ENCODE assay signal across 8 cellular contexts in the genomic region with DNA sequence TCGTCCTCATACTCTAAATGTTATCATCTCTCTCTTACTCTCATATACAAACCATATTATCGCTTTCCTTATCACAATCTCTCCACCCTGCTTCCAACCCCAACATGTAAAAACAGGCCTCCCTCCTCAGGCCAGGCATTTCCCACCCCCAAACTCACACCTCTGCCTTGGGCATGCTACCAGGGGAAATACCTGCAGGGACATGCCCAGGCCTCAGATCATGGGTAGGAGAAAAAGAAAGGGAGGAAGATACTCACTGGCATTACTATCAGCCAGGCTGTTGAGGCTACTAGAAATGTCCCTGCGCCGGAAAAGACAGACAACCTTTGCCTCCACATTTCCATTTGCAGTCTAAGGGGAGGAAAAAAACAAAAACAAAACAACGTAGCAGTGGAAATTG. TPM values are rescaled to one million over a fixed set of nuclear protein-coding genes. Genes with fewer than 3 reads are reported as not detected.
DNase-seq lines count a peak whose midpoint lies in the region; ATAC-seq, FAIRE-seq and TF ChIP-seq lines count a peak whose summit lies in the region.

No MANE protein-coding gene starts in this region.

- H2AFZ ChIP-seq in KMS-11 (ENCODE audit: low read depth) = no peak overlapping the region

- peak overlapping the region; percentile 92 for H3K4me2 ChIP-seq in KMS-11

- H3K4me3 ChIP-seq in AG09309 (ENCODE audit: control insufficient read depth, low read depth, low read length) = peak overlapping the region; percentile 88
- H3K4me3 ChIP-seq in KMS-11 (IDR thresholded peaks at IDR 0.05; ENCODE audit: insufficient read depth, low read depth, low read length) = no peak overlapping the region
- H3K4me3 ChIP-seq in muscle layer of duodenum (ENCODE audit: low read depth in 1 of 2, low read length in 2 of 2) = peak overlapping the region; percentile 89 to 93

- FAIRE-seq in D721Med (lab: Jason Lieb, UNC) = no peak

- H3K4me1 ChIP-seq in KMS-11 (ENCODE audit: low read depth, poor library complexity, severe bottlenecking) = peaks cover 25% of the 10 kb centered on the region
- H3K4me1 ChIP-seq in muscle layer of duodenum (ENCODE audit: control insufficient read depth in 1 of 2, insufficient read depth in 2 of 2, low read length in 2 of 2) = peaks cover 23 to 42% of the 10 kb centered on the region in 2 donors

- H3K27me3 Mint-ChIP-seq in chondrocyte (ENCODE audit: low read depth) = no peaks in the 10 kb centered on the region

- peak overlapping the region; percentile 96; the same call in 1 of the 2 replicates for H3K9ac ChIP-seq in KMS-11

- H3K36me3 ChIP-seq in KMS-11 (ENCODE audit: insufficient read depth) (peaks cover 11% of the 10 kb centered on the region; the same call in 1 of the 2 replicates), muscle layer of duodenum (ENCODE audit: control insufficient read depth in 1 of 2, insufficient read depth in 2 of 2, low read length in 2 of 2) (peaks cover 31 to 45% of the 10 kb centered on the region in 2 donors)

- no peaks in the 10 kb centered on the region for H3K9me3 ChIP-seq in muscle layer of duodenum (ENCODE audit: control insufficient read depth in 1 of 2, low read length in 2 of 2)

- H4K20me1 ChIP-seq in KMS-11 (ENCODE audit: insufficient read depth) = no peaks in the 10 kb centered on the region

- peaks cover 24% of the 10 kb centered on the region for H3K36me3 Mint-ChIP-seq in chondrocyte (ENCODE audit: low read depth)

- peak overlapping the region; percentile 76 for H3K27ac Mint-ChIP-seq in chondrocyte (ENCODE audit: unreplicated experiment)

- peaks cover 44% of the 10 kb centered on the region for H3K79me2 ChIP-seq in KMS-11 (ENCODE audit: insufficient read depth, low read depth)

- H3K4me1 Mint-ChIP-seq in chondrocyte (ENCODE audit: low read depth) = peaks cover 40% of the 10 kb centered on the region

- ATAC-seq in GM19351 (IDR thresholded peaks at IDR 0.05; ENCODE audit: unreplicated experiment) (no peak), GM21367 (IDR thresholded peaks at IDR 0.05; ENCODE audit: unreplicated experiment) (no peak), omental fat pad (ENCODE audit: low FRiP score) (no peak)

- H3K27me3 ChIP-seq in KMS-11 (ENCODE audit: insufficient read depth, low read depth) = no peaks in the 10 kb centered on the region
- H3K27me3 ChIP-seq in muscle layer of duodenum (ENCODE audit: low read depth, low read length) = no peaks in the 10 kb centered on the region

- peak overlapping the region; percentile 80 for H3K4me3 Mint-ChIP-seq in chondrocyte (ENCODE audit: unreplicated experiment)

- H3K27ac ChIP-seq in KMS-11 (peak overlapping the region; percentile 88; the same call in 1 of the 2 replicates), muscle layer of duodenum (ENCODE audit: low read length) (peak overlapping the region; percentile 83)

- no peak for DNase-seq in AG09309 (ENCODE audit: low read depth)
- DNase-seq in chondrocyte (ENCODE audit: low spot score) = no peak
- DNase-seq in omental fat pad (ENCODE audit: low spot score) = no peak
- DNase-seq in D721Med (ENCODE audit: insufficient read length, low spot score) = no peak

- TF ChIP-seq CTCF in AG09309 (IDR thresholded peaks at IDR 0.05; ENCODE audit: control insufficient read depth, insufficient read depth, low read depth, low read length, missing control alignments) (no peak), KMS-11 (conservative IDR thresholded peaks at IDR 0.05; ENCODE audit: low read depth, low read length) (no peak), chondrocyte (IDR thresholded peaks at IDR 0.05) (no peak), omental fat pad (IDR thresholded peaks at IDR 0.05) (no peak), D721Med (IDR thresholded peaks at IDR 0.05; ENCODE audit: insufficient read depth, missing control alignments) (no peak)

- no peaks in the 10 kb centered on the region for H3K9me3 Mint-ChIP-seq in chondrocyte (ENCODE audit: low read depth)

RNA-seq across cellular contexts. Expression of gene MTA2, which starts 1.8 kb away (rescaled TPM):
- total RNA-seq in chondrocyte = 81.7 to 89.3 TPM (median 83.0 TPM) in 3 replicates
- 100 to 1,000 TPM in 2 of 4 donors, 10 to 100 TPM in 2; 77.1 to 172 (median 89.6) TPM for total RNA-seq in omental fat pad

RNA-seq across cellular contexts. Expression of gene TUT1, which starts 8.6 kb away (rescaled TPM):
- total RNA-seq in chondrocyte = 9.6 to 15.2 TPM (median 11.8 TPM) in 3 replicates
- total RNA-seq in omental fat pad = 10 to 100 TPM in 3 of 4 donors, 1 to 10 TPM in 1; 7.9 to 11.0 (median 10.5) TPM

RNA-seq across cellular contexts. Expression of gene EML3, which starts 12.7 kb away (rescaled TPM):
- total RNA-seq in chondrocyte (55.2 to 76.6 TPM (median 58.9 TPM) in 3 replicates), omental fat pad (10 to 100 TPM; 40.7 to 68.6 (median 52.0) TPM)

RNA-seq across cellular contexts. Expression of gene ROM1, which starts 13.1 kb away (rescaled TPM):
- total RNA-seq in chondrocyte (2.4 to 5.8 TPM (median 3.5 TPM) in 3 replicates), omental fat pad (10 to 100 TPM in 3 of 4 donors, 1 to 10 TPM in 1; 7.9 to 12.7 (median 11.4) TPM)

RNA-seq across cellular contexts. Expression of gene B3GAT3, which starts 21.9 kb away (rescaled TPM):
- 35.3 to 40.1 TPM (median 37.7 TPM) in 3 replicates for total RNA-seq in chondrocyte
- 10 to 100 TPM; 18.8 to 40.7 (median 23.2) TPM for total RNA-seq in omental fat pad
